ENCODE assay signal across 12 cellular contexts in genomic region chrX:73262991-73263390, GRCh38. TPM values are rescaled to one million over a fixed set of nuclear protein-coding genes. Genes with fewer than 3 reads are reported as not detected.
DNase-seq lines count a peak whose midpoint lies in the region; ATAC-seq, FAIRE-seq and TF ChIP-seq lines count a peak whose summit lies in the region.
"Had no signal": no experiment of that assay in that cellular context is flagged by ENCODE, and none has a peak within 500 bp of the region (broad histone marks: within the 10 kb centered on the region; RNA-seq: fewer than 3 reads in every experiment).

No MANE protein-coding gene starts in this region.

- POLR2A ChIA-PET in activated CD4-positive, alpha-beta memory T cell treated with anti-CD3 and anti-CD28 coated beads, Interleukin-2, amount 10 ng/mL, durations not matched to agents 7 days and 5 days (lab: Charles Lee), result no interaction called here

- no peak overlapping the region for H3K4me3 ChIP-seq in LNCaP clone FGC (ENCODE audit: low read depth, low read length)
- no peak overlapping the region for H3K4me3 ChIP-seq in astrocyte (ENCODE audit: insufficient read depth, low read depth, low read length)
- H3K4me3 ChIP-seq: SJSA1 had no signal

- no peak overlapping the region for H3K4me2 ChIP-seq in astrocyte (ENCODE audit: low read length)

- CTCF ChIA-PET in activated CD4-positive, alpha-beta memory T cell treated with anti-CD3 and anti-CD28 coated beads, Interleukin-2, amount 10 ng/mL, durations not matched to agents 7 days and 5 days (lab: Charles Lee), result no interaction called here

- no peaks in the 10 kb centered on the region for H3K9me3 Mint-ChIP-seq in astrocyte (ENCODE audit: unreplicated experiment)
- peaks cover 5% of the 10 kb centered on the region for H3K9me3 Mint-ChIP-seq in neural crest cell
- no peaks in the 10 kb centered on the region for H3K9me3 Mint-ChIP-seq in activated CD4-positive, alpha-beta memory T cell treated with anti-CD3 and anti-CD28 coated beads, Interleukin-2, amount 10 ng/mL, durations not matched to agents 7 days and 5 days

- TF ChIP-seq CTCF in LNCaP clone FGC (IDR thresholded peaks at IDR 0.05; ENCODE audit: control insufficient read depth, extremely low read depth, insufficient read depth) (peak; percentile 37), astrocyte (IDR thresholded peaks at IDR 0.05; ENCODE audit: insufficient read depth, low read depth, low read length) (no peak), neural crest cell (conservative IDR thresholded peaks at IDR 0.05) (peak; percentile 47)

- no peak overlapping the region for H3K4me3 Mint-ChIP-seq in astrocyte (ENCODE audit: unreplicated experiment)
- H3K4me3 Mint-ChIP-seq in neural crest cell, result no peak overlapping the region
- no peak overlapping the region for H3K4me3 Mint-ChIP-seq in activated CD4-positive, alpha-beta memory T cell treated with anti-CD3 and anti-CD28 coated beads, Interleukin-2, amount 10 ng/mL, durations not matched to agents 7 days and 5 days
- H3K4me3 Mint-ChIP-seq: mesothelial cell of epicardium had no signal

- H3K4me1 ChIP-seq in astrocyte (ENCODE audit: insufficient read depth, low read length), result no peaks in the 10 kb centered on the region
- H3K4me1 ChIP-seq: SJSA1 had no signal

- H3K27me3 ChIP-seq in astrocyte (ENCODE audit: insufficient read depth, low read length), result no peaks in the 10 kb centered on the region
- H3K27me3 ChIP-seq: SJSA1 had no signal

- no peak for ATAC-seq in HG02759 (IDR thresholded peaks at IDR 0.05; ENCODE audit: unreplicated experiment)

- H3K36me3 ChIP-seq in astrocyte (ENCODE audit: insufficient read depth, low read length), result no peaks in the 10 kb centered on the region
- H3K36me3 ChIP-seq: SJSA1 had no signal

- H3K4me1 Mint-ChIP-seq in astrocyte (ENCODE audit: low read depth, unreplicated experiment) (no peaks in the 10 kb centered on the region), neural crest cell (no peaks in the 10 kb centered on the region)
- H3K4me1 Mint-ChIP-seq in activated CD4-positive, alpha-beta memory T cell treated with anti-CD3 and anti-CD28 coated beads, Interleukin-2, amount 10 ng/mL, durations not matched to agents 7 days and 5 days, result peaks cover 3% of the 10 kb centered on the region
- H3K4me1 Mint-ChIP-seq: mesothelial cell of epicardium had no signal

- DNase-seq in NCI-H1694 treated with DMSO at 0.1 percent for 48 hours (lab: John Stamatoyannopoulos, UW) (peak; percentile 11), NCI-H1694 (lab: John Stamatoyannopoulos, UW) (no peak), LNCaP clone FGC (ENCODE audit: low read depth) (peak; percentile 11), astrocyte (ENCODE audit: low read depth) (no peak), neural crest cell (ENCODE audit: low read depth, low spot score) (no peak), DMS153 treated with DMSO at 0.1 percent for 48 hours (lab: John Stamatoyannopoulos, UW; ENCODE audit: unreplicated experiment) (no peak)
- no peak for DNase-seq in activated CD4-positive, alpha-beta memory T cell treated with anti-CD3 and anti-CD28 coated beads, Interleukin-2, amount 10 ng/mL, durations not matched to agents 7 days and 5 days
- DNase-seq: activated T-cell treated with anti-CD3 and anti-CD28 coated beads for 4 hours; stimulated activated CD4-positive, alpha-beta T cell treated with anti-CD3 and anti-CD28 coated beads, Interleukin-4, amount 100 ng/mL, for 1 hour had no signal

- H3K27ac ChIP-seq in astrocyte (ENCODE audit: low read depth, low read length), result no peak overlapping the region
- H3K27ac ChIP-seq: SJSA1 had no signal

- H3K79me2 ChIP-seq in astrocyte (ENCODE audit: insufficient read depth, low read length), result no peaks in the 10 kb centered on the region

- H3K9me3 ChIP-seq in astrocyte (ENCODE audit: insufficient read depth, low read depth, low read length), result no peaks in the 10 kb centered on the region
- H3K9me3 ChIP-seq: SJSA1 had no signal

- H3K27ac Mint-ChIP-seq in astrocyte (ENCODE audit: unreplicated experiment) (no peak overlapping the region), neural crest cell (ENCODE audit: unreplicated experiment) (no peak overlapping the region)
- no peak overlapping the region for H3K27ac Mint-ChIP-seq in activated CD4-positive, alpha-beta memory T cell treated with anti-CD3 and anti-CD28 coated beads, Interleukin-2, amount 10 ng/mL, durations not matched to agents 7 days and 5 days
- H3K27ac Mint-ChIP-seq: mesothelial cell of epicardium had no signal

- no peaks in the 10 kb centered on the region for H4K20me1 ChIP-seq in astrocyte (ENCODE audit: insufficient read depth, low read length)

- H3K27me3 Mint-ChIP-seq in astrocyte (ENCODE audit: low read depth, unreplicated experiment) (peaks cover 1% of the 10 kb centered on the region), neural crest cell (ENCODE audit: low read depth) (no peaks in the 10 kb centered on the region)
- no peaks in the 10 kb centered on the region for H3K27me3 Mint-ChIP-seq in activated CD4-positive, alpha-beta memory T cell treated with anti-CD3 and anti-CD28 coated beads, Interleukin-2, amount 10 ng/mL, durations not matched to agents 7 days and 5 days

- H3K9ac ChIP-seq in astrocyte (ENCODE audit: low read length), result no peak overlapping the region

- FAIRE-seq in astrocyte (lab: Jason Lieb, UNC), result peak; percentile 92

- H3K36me3 Mint-ChIP-seq in astrocyte (ENCODE audit: low read depth, unreplicated experiment) (no peaks in the 10 kb centered on the region), neural crest cell (ENCODE audit: low read depth) (no peaks in the 10 kb centered on the region)
- no peaks in the 10 kb centered on the region for H3K36me3 Mint-ChIP-seq in activated CD4-positive, alpha-beta memory T cell treated with anti-CD3 and anti-CD28 coated beads, Interleukin-2, amount 10 ng/mL, durations not matched to agents 7 days and 5 days (ENCODE audit: low read depth)
- H3K36me3 Mint-ChIP-seq: mesothelial cell of epicardium had no signal

- H2AFZ ChIP-seq in astrocyte (ENCODE audit: low read depth, low read length), result no peak overlapping the region

RNA-seq across cellular contexts. Expression of gene NAP1L2, which starts 48.3 kb away (rescaled TPM):
- total RNA-seq in astrocyte (7.2 and 8.3 TPM in 2 replicates), neural crest cell (7.2 and 7.3 TPM in 2 replicates)
- total RNA-seq in activated CD4-positive, alpha-beta memory T cell treated with anti-CD3 and anti-CD28 coated beads, Interleukin-2, amount 10 ng/mL, durations not matched to agents 7 days and 5 days, result 1 to 10 TPM; 2.6 to 2.8 TPM
- total RNA-seq: SJSA1 had no signal

Comparison
In these comparisons a context has a peak if more than half of its experiments do, and no peak if none do; other contexts are left out.
1. DNase-seq: peak in NCI-H1694 treated with DMSO at 0.1 percent for 48 hours (single experiment) and LNCaP clone FGC (single experiment); none in NCI-H1694 (single experiment), astrocyte (single experiment), neural crest cell (single experiment), DMS153 treated with DMSO at 0.1 percent for 48 hours (single experiment) and activated CD4-positive, alpha-beta memory T cell treated with anti-CD3 and anti-CD28 coated beads, Interleukin-2, amount 10 ng/mL, durations not matched to agents 7 days and 5 days (single experiment).